In genomic region chr18:58716046-58716766, GRCh38 we compare ENCODE assay signal across 10 cellular contexts. TPM values are rescaled to one million over a fixed set of nuclear protein-coding genes. Genes with fewer than 3 reads are reported as not detected.
DNase-seq lines count a peak whose midpoint lies in the region; ATAC-seq and TF ChIP-seq lines count a peak whose summit lies in the region.
"Had no signal": no experiment of that assay in that cellular context is flagged by ENCODE, and none has a peak within 500 bp of the region (broad histone marks: within the 10 kb centered on the region; RNA-seq: fewer than 3 reads in every experiment).

No MANE protein-coding gene starts in this region.

- H3K27ac Mint-ChIP-seq in memory B cell: peak overlapping the region; percentile 82
- H3K27ac Mint-ChIP-seq: progenitor cell of endocrine pancreas had no signal

- H3K4me3 ChIP-seq in OCI-LY1 (ENCODE audit: low read depth, low read length, poor library complexity, severe bottlenecking) (no peak overlapping the region), sigmoid colon (no peak overlapping the region)
- H3K4me3 ChIP-seq: SJSA1 had no signal

- no peaks in the 10 kb centered on the region for H3K27me3 Mint-ChIP-seq in memory B cell
- H3K27me3 Mint-ChIP-seq: progenitor cell of endocrine pancreas had no signal

- peaks cover 36% of the 10 kb centered on the region for H3K4me1 ChIP-seq in OCI-LY1 (ENCODE audit: insufficient read depth, low read length, severe bottlenecking)
- H3K4me1 ChIP-seq in sigmoid colon: no peaks in the 10 kb centered on the region

- H3K36me3 ChIP-seq in OCI-LY1 (ENCODE audit: insufficient read depth, low read length) (no peaks in the 10 kb centered on the region), sigmoid colon (peaks cover 0 to 18% (median 0%) of the 10 kb centered on the region in 4 donors)

- peaks cover 31% of the 10 kb centered on the region for H3K4me1 Mint-ChIP-seq in memory B cell

- TF ChIP-seq CTCF in GM13976 (IDR thresholded peaks at IDR 0.05; ENCODE audit: borderline replicate concordance, control extremely low read depth, extremely low read depth, insufficient read depth, missing control alignments): no peak
- TF ChIP-seq CTCF in OCI-LY1 (IDR thresholded peaks at IDR 0.05; ENCODE audit: low read length): no peak
- TF ChIP-seq CTCF in sigmoid colon (IDR thresholded peaks at IDR 0.05): no peak

- no peak overlapping the region for H2AFZ ChIP-seq in OCI-LY1 (ENCODE audit: low read length)

- in situ Hi-C loops in GM13976 (cut with MboI; ENCODE audit: low sequenced_read_pairs, unreplicated experiment) (no loop called here), G401 (cut with HindIII; ENCODE audit: low sequenced_read_pairs) (no loop called here)

- no peaks in the 10 kb centered on the region for H3K79me2 ChIP-seq in OCI-LY1 (ENCODE audit: insufficient read depth, low read length)

- TF ChIP-seq EP300 in sigmoid colon (IDR thresholded peaks at IDR 0.05): no peak

- no peaks in the 10 kb centered on the region for H3K9me3 ChIP-seq in OCI-LY1 (ENCODE audit: low read length)
- no peaks in the 10 kb centered on the region for H3K9me3 ChIP-seq in sigmoid colon
- H3K9me3 ChIP-seq: SJSA1 had no signal

- no peaks in the 10 kb centered on the region for H3K9me2 ChIP-seq in OCI-LY1 (ENCODE audit: low read depth, low read length)

- ATAC-seq in GM21619 (IDR thresholded peaks at IDR 0.05; ENCODE audit: unreplicated experiment): peak; percentile 72
- peak; percentile 81 for ATAC-seq in memory B cell (ENCODE audit: low read depth)
- no peak for ATAC-seq in HG03045 (IDR thresholded peaks at IDR 0.05; ENCODE audit: unreplicated experiment)

- 39 to 72% methylated on average over 4 of the region's 4 CpGs for WGBS in sigmoid colon, 2 donors

- H3K4me3 Mint-ChIP-seq in memory B cell: peak overlapping the region; percentile 69

- peaks cover 25% of the 10 kb centered on the region for H3K36me3 Mint-ChIP-seq in memory B cell

- intact Hi-C loops in sigmoid colon (cut with DNase I): no loop called here

- TF ChIP-seq POLR2A in erythroblast (IDR thresholded peaks at IDR 0.05; ENCODE audit: low read length) (no peak), sigmoid colon (IDR thresholded peaks at IDR 0.05) (no peak)

- H3K27me3 ChIP-seq in OCI-LY1 (ENCODE audit: insufficient read depth, low read length) (no peaks in the 10 kb centered on the region), sigmoid colon (no peaks in the 10 kb centered on the region)
- H3K27me3 ChIP-seq: SJSA1 had no signal

- H3K9ac ChIP-seq in OCI-LY1 (ENCODE audit: low read length): peak overlapping the region; percentile 4; the same call in 1 of the 2 replicates

- no peaks in the 10 kb centered on the region for H4K20me1 ChIP-seq in OCI-LY1 (ENCODE audit: insufficient read depth, low read length)

- DNase-seq in GM13976 (ENCODE audit: low spot score) (peak; percentile 25), memory B cell (ENCODE audit: low spot score in 2 of 2) (no peak), erythroblast (lab: John Stamatoyannopoulos, UW) (no peak), G401 (ENCODE audit: low spot score) (no peak), sigmoid colon (no peak)

- H3K27ac ChIP-seq in OCI-LY1 (ENCODE audit: low read depth, low read length, poor library complexity, severe bottlenecking) (peak overlapping the region; percentile 62), sigmoid colon (no peak overlapping the region)
- H3K27ac ChIP-seq: SJSA1 had no signal

- H3F3A ChIP-seq in OCI-LY1 (ENCODE audit: insufficient read depth, low read length): no peaks in the 10 kb centered on the region

- peak overlapping the region; percentile 14 for H3K4me2 ChIP-seq in OCI-LY1 (ENCODE audit: low read length)

- no peaks in the 10 kb centered on the region for H3K9me3 Mint-ChIP-seq in memory B cell

RNA-seq across cellular contexts. Expression of gene MALT1, which starts 44.9 kb away (rescaled TPM):
- total RNA-seq in G401 (2014; rRNA removed; shearing (Covaris generic)): 9.8 and 10.8 TPM in 2 replicates
- 10 to 100 TPM; 17.1 to 22.4 (median 18.4) TPM for total RNA-seq in sigmoid colon
- polyA plus RNA-seq in sigmoid colon: 10 to 100 TPM in 1 of 3 donors, 1 to 10 TPM in 2; 5.3 to 13.5 (median 5.4) TPM
